Comparison of ENCODE assay signal across 9 cellular contexts in the genomic region with DNA sequence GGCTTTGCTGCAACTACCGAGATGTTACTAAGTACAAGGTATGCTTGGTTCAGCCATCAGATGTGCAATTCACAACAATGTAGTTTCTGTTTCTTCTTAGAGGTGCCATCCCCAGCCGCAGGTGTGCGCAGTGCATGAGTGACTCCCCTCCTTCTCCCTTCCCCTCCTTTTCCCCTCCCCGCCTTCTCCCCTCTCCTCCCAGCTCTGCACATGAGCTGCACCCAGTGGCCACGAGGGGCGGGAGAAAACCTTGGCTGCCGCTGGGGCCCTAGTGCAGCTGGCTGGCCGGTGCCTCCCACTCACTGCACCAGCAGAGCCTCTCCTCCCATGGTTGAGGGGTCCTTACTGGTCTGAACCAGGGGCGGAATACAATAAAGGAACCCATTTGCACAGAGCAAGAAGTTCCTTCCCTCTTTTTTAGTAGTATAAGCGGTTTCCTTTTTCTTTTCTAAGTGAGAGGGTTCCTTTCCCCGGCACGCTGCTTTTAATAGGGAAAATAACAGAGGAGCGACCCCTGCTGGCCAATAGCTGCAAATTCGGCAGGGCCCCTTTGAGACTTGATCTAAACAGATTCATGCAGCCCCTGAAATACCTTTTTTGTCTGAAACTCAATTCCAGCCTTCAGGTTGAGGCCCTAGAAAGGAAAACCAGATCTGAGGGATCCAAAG. TPM values are rescaled to one million over a fixed set of nuclear protein-coding genes. Genes with fewer than 3 reads are reported as not detected.
DNase-seq lines count a peak whose midpoint lies in the region; ATAC-seq and TF ChIP-seq lines count a peak whose summit lies in the region.
"Had no signal": no experiment of that assay in that cellular context is flagged by ENCODE, and none has a peak within 500 bp of the region (broad histone marks: within the 10 kb centered on the region; RNA-seq: fewer than 3 reads in every experiment).

No MANE protein-coding gene starts in this region.

- H3K4me3 ChIP-seq in right lobe of liver: no peak overlapping the region
- H3K4me3 ChIP-seq in gastroesophageal sphincter: no peak overlapping the region

- no peaks in the 10 kb centered on the region for H3K23me2 ChIP-seq in H9 (ENCODE audit: insufficient read length, low read depth, low read length, poor library complexity, severe bottlenecking)

- peak; percentile 6 to 59 (median 38) for ATAC-seq in right lobe of liver
- ATAC-seq in gastroesophageal sphincter: no peak
- no peak for ATAC-seq in HG03095 (IDR thresholded peaks at IDR 0.05; ENCODE audit: unreplicated experiment)

- H3K4me3 Mint-ChIP-seq in H9: no peak overlapping the region
- no peak overlapping the region for H3K4me3 Mint-ChIP-seq in activated CD4-positive, alpha-beta memory T cell treated with anti-CD3 and anti-CD28 coated beads, Interleukin-2, amount 10 ng/mL, durations not matched to agents 7 days and 5 days

- H4K8ac ChIP-seq in H9 (replicated peaks; ENCODE audit: insufficient read length, low read depth, low read length): no peak overlapping the region

- CTCF ChIA-PET in activated CD4-positive, alpha-beta memory T cell treated with anti-CD3 and anti-CD28 coated beads, Interleukin-2, amount 10 ng/mL, durations not matched to agents 7 days and 5 days (lab: Charles Lee): interaction anchor here (0.9 to 1.9 kb wide), 3 partner anchors 27 to 161 kb away, joined by 3 to 6 read pairs (median 3); a partner anchor contains a TSS

- H3K27ac ChIP-seq in H9 (ENCODE audit: insufficient read length, low read depth, low read length) (no peak overlapping the region), right lobe of liver (no peak overlapping the region), gastroesophageal sphincter (no peak overlapping the region)

- H4K20me1 ChIP-seq in H9 (ENCODE audit: control insufficient read depth, insufficient read depth, insufficient read length): no peaks in the 10 kb centered on the region

- H3K36me3 Mint-ChIP-seq in H9 (ENCODE audit: insufficient read depth in 1 of 3, low read depth in 3 of 3): peaks cover 0 to 6% (median 5%) of the 10 kb centered on the region in 3 experiments; a peak in 6 of 7 replicates
- H3K36me3 Mint-ChIP-seq in activated CD4-positive, alpha-beta memory T cell treated with anti-CD3 and anti-CD28 coated beads, Interleukin-2, amount 10 ng/mL, durations not matched to agents 7 days and 5 days (ENCODE audit: low read depth): no peaks in the 10 kb centered on the region

- TF ChIP-seq EP300 in gastroesophageal sphincter (IDR thresholded peaks at IDR 0.05): no peak

- H3K4me1 Mint-ChIP-seq in H9: no peaks in the 10 kb centered on the region
- H3K4me1 Mint-ChIP-seq in activated CD4-positive, alpha-beta memory T cell treated with anti-CD3 and anti-CD28 coated beads, Interleukin-2, amount 10 ng/mL, durations not matched to agents 7 days and 5 days: peaks cover 5% of the 10 kb centered on the region

- H3K36me3 ChIP-seq in right lobe of liver (no peaks in the 10 kb centered on the region), gastroesophageal sphincter (no peaks in the 10 kb centered on the region)

- TF ChIP-seq POLR2A in right lobe of liver (IDR thresholded peaks at IDR 0.05): no peak
- no peak for TF ChIP-seq POLR2A in gastroesophageal sphincter (IDR thresholded peaks at IDR 0.05)

- H3K9ac ChIP-seq in H9 (ENCODE audit: extremely low read depth, insufficient read length, low read length): no peak overlapping the region

- H3K14ac ChIP-seq in H9 (ENCODE audit: insufficient read depth, low read length): no peak overlapping the region

- H2BK5ac ChIP-seq in H9 (ENCODE audit: insufficient read length, low read length): no peak overlapping the region

- H2BK12ac ChIP-seq in H9 (ENCODE audit: insufficient read length, low read depth, low read length): no peak overlapping the region

- no peak overlapping the region for H2AK5ac ChIP-seq in H9 (ENCODE audit: insufficient read length, low read length)

- peak; percentile 4 for DNase-seq in COLO668 (lab: John Stamatoyannopoulos, UW; ENCODE audit: unreplicated experiment)
- peak; percentile 50 for DNase-seq in H9
- DNase-seq in activated CD4-positive, alpha-beta memory T cell treated with anti-CD3 and anti-CD28 coated beads, Interleukin-2, amount 10 ng/mL, durations not matched to agents 7 days and 5 days: peak; percentile 23
- no peak for DNase-seq in right lobe of liver
- no peak for DNase-seq in retina
- DNase-seq in NCI-H69 (lab: John Stamatoyannopoulos, UW): no peak
- DNase-seq: naive B cell had no signal

- H3K27me3 Mint-ChIP-seq in H9 (ENCODE audit: low read depth): peaks cover 16% of the 10 kb centered on the region
- peaks cover 1% of the 10 kb centered on the region for H3K27me3 Mint-ChIP-seq in activated CD4-positive, alpha-beta memory T cell treated with anti-CD3 and anti-CD28 coated beads, Interleukin-2, amount 10 ng/mL, durations not matched to agents 7 days and 5 days

- H3K9me3 ChIP-seq in H9 (ENCODE audit: control insufficient read depth, low read depth, low read length): no peaks in the 10 kb centered on the region
- H3K9me3 ChIP-seq in right lobe of liver: no peaks in the 10 kb centered on the region
- peaks cover 0 to 43% (median 0%) of the 10 kb centered on the region in 3 donors for H3K9me3 ChIP-seq in gastroesophageal sphincter

- no peak overlapping the region for H3K56ac ChIP-seq in H9 (ENCODE audit: insufficient read length, low read depth, low read length)

- no peaks in the 10 kb centered on the region for H3K79me1 ChIP-seq in H9 (ENCODE audit: insufficient read depth, low read depth, low read length, poor library complexity, severe bottlenecking)

- no peak overlapping the region for H4K5ac ChIP-seq in H9 (ENCODE audit: insufficient read length, low read depth, low read length)

- intact Hi-C loops in right lobe of liver (cut with DNase I): no loop called here

- H3K79me2 ChIP-seq in H9 (ENCODE audit: insufficient read depth, low read length): no peaks in the 10 kb centered on the region

- H3K27ac Mint-ChIP-seq in H9: no peak overlapping the region; a peak in 1 of 7 replicates
- H3K27ac Mint-ChIP-seq in activated CD4-positive, alpha-beta memory T cell treated with anti-CD3 and anti-CD28 coated beads, Interleukin-2, amount 10 ng/mL, durations not matched to agents 7 days and 5 days: no peak overlapping the region

- no peak overlapping the region for H2BK20ac ChIP-seq in H9 (ENCODE audit: low read depth, low read length, poor library complexity, severe bottlenecking)

- H4K91ac ChIP-seq in H9 (ENCODE audit: insufficient read length, low read depth, low read length): no peak overlapping the region

- no CpG with 5 or more reads among the region's 14 CpGs for WGBS in H9 (ENCODE audit: extremely low coverage, insufficient read length, low lambda C conversion rate)
- 78% methylated on average over 13 of the region's 14 CpGs for WGBS in right lobe of liver (ENCODE audit: insufficient coverage, low coverage, low lambda C conversion rate, missing lambda C conversion rate)
- WGBS in gastroesophageal sphincter (ENCODE audit: low coverage in 1 of 2), 2 donors: 77 to 92% methylated on average over 5 to 11 of the region's 14 CpGs

- no peak overlapping the region for H2BK15ac ChIP-seq in H9 (ENCODE audit: low read depth, low read length)

- H3K4me1 ChIP-seq in H9 (ENCODE audit: insufficient read depth, low read length): no peaks in the 10 kb centered on the region
- H3K4me1 ChIP-seq in right lobe of liver: peaks cover 0 to 33% (median 10%) of the 10 kb centered on the region in 4 donors
- no peaks in the 10 kb centered on the region for H3K4me1 ChIP-seq in gastroesophageal sphincter

- no peak overlapping the region for H2AFZ ChIP-seq in H9 (ENCODE audit: low read length)

- POLR2A ChIA-PET in activated CD4-positive, alpha-beta memory T cell treated with anti-CD3 and anti-CD28 coated beads, Interleukin-2, amount 10 ng/mL, durations not matched to agents 7 days and 5 days (lab: Charles Lee): no interaction called here

- H3K4me2 ChIP-seq in H9 (ENCODE audit: insufficient read depth, insufficient read length, low read length): no peak overlapping the region

- H3K27me3 ChIP-seq in H9 (ENCODE audit: insufficient read depth, low read length): no peaks in the 10 kb centered on the region
- no peaks in the 10 kb centered on the region for H3K27me3 ChIP-seq in right lobe of liver
- peaks cover 12% of the 10 kb centered on the region for H3K27me3 ChIP-seq in gastroesophageal sphincter

- no peak overlapping the region for H3K18ac ChIP-seq in H9 (ENCODE audit: insufficient read length, low read depth, low read length)

- H3K23ac ChIP-seq in H9 (ENCODE audit: insufficient read length, low read depth, low read length): no peak overlapping the region

- peak; percentile 77 for TF ChIP-seq CTCF in H9 (conservative IDR thresholded peaks at IDR 0.05)
- peak; percentile 38 to 61 (median 40) for TF ChIP-seq CTCF in right lobe of liver (IDR thresholded peaks at IDR 0.05)
- TF ChIP-seq CTCF in gastroesophageal sphincter (IDR thresholded peaks at IDR 0.05): peak in 1 of 4 experiments; percentile 13

- H3K4ac ChIP-seq in H9 (ENCODE audit: low read depth, low read length): no peak overlapping the region

- no peak overlapping the region for H2BK120ac ChIP-seq in H9 (ENCODE audit: low read depth, low read length, poor library complexity, severe bottlenecking)

- no peak overlapping the region for H3T11ph ChIP-seq in H9 (ENCODE audit: low read length)

- peaks cover 46 to 53% of the 10 kb centered on the region in 2 experiments for H3K9me3 Mint-ChIP-seq in H9
- H3K9me3 Mint-ChIP-seq in activated CD4-positive, alpha-beta memory T cell treated with anti-CD3 and anti-CD28 coated beads, Interleukin-2, amount 10 ng/mL, durations not matched to agents 7 days and 5 days: no peaks in the 10 kb centered on the region

RNA-seq across cellular contexts. Expression of a gene that starts 7.8 kb away (rescaled TPM):
- total RNA-seq in H9 (2021) (not detected in 2 replicates), right lobe of liver (10 to 100 TPM; 11.0 to 19.2 (median 16.2) TPM), gastroesophageal sphincter (not detected)
- total RNA-seq in activated CD4-positive, alpha-beta memory T cell treated with anti-CD3 and anti-CD28 coated beads, Interleukin-2, amount 10 ng/mL, durations not matched to agents 7 days and 5 days: not detected

RNA-seq across cellular contexts. Expression of a gene that starts 8.6 kb away (rescaled TPM):
- not detected in 2 replicates for total RNA-seq in H9 (2021)
- under 1 TPM in 1 of 2 experiments, not detected in 1; 0.48 TPM for total RNA-seq in activated CD4-positive, alpha-beta memory T cell treated with anti-CD3 and anti-CD28 coated beads, Interleukin-2, amount 10 ng/mL, durations not matched to agents 7 days and 5 days
- total RNA-seq in right lobe of liver: 10 to 100 TPM in 1 of 6 experiments, 1 to 10 TPM in 5; 1.1 to 12.7 (median 2.1) TPM
- 10 to 100 TPM in 1 of 4 donors, 1 to 10 TPM in 2, not detected in 1; 1.2 to 12.9 (median 7.3) TPM for total RNA-seq in gastroesophageal sphincter

RNA-seq across cellular contexts. Expression of a gene that starts 22.6 kb away (rescaled TPM):
- total RNA-seq in H9 (2021) (not detected in 2 replicates), right lobe of liver (100 to 1,000 TPM in 1 of 6 experiments, 10 to 100 TPM in 4, 1 to 10 TPM in 1; 8.9 to 130 (median 30.7) TPM), gastroesophageal sphincter (10 to 100 TPM in 3 of 4 donors, 1 to 10 TPM in 1; 6.5 to 57.5 (median 38.0) TPM)
- not detected for total RNA-seq in activated CD4-positive, alpha-beta memory T cell treated with anti-CD3 and anti-CD28 coated beads, Interleukin-2, amount 10 ng/mL, durations not matched to agents 7 days and 5 days

RNA-seq across cellular contexts. Expression of a gene that starts 27.8 kb away (rescaled TPM):
- total RNA-seq in H9 (2021) (not detected in 2 replicates), right lobe of liver (10 to 100 TPM; 26.5 to 52.6 (median 36.5) TPM), gastroesophageal sphincter (not detected)
- total RNA-seq in activated CD4-positive, alpha-beta memory T cell treated with anti-CD3 and anti-CD28 coated beads, Interleukin-2, amount 10 ng/mL, durations not matched to agents 7 days and 5 days: not detected

RNA-seq across cellular contexts. Expression of a gene that starts 54.9 kb away (rescaled TPM):
- total RNA-seq in H9 (2021) (not detected in 2 replicates), right lobe of liver (1 to 10 TPM in 2 of 6 experiments, under 1 TPM in 3, not detected in 1; 0.29 to 2.0 (median 0.64) TPM), gastroesophageal sphincter (10 to 100 TPM in 2 of 4 donors, 1 to 10 TPM in 1, not detected in 1; 5.9 to 18.0 (median 11.9) TPM)
- not detected for total RNA-seq in activated CD4-positive, alpha-beta memory T cell treated with anti-CD3 and anti-CD28 coated beads, Interleukin-2, amount 10 ng/mL, durations not matched to agents 7 days and 5 days

Comparison
In these comparisons a context has a peak if more than half of its experiments do, and no peak if none do; other contexts are left out.
1. DNase-seq: peak in COLO668 (single experiment), H9 (single experiment) and activated CD4-positive, alpha-beta memory T cell treated with anti-CD3 and anti-CD28 coated beads, Interleukin-2, amount 10 ng/mL, durations not matched to agents 7 days and 5 days (single experiment); none in right lobe of liver (0 of 3), retina (single experiment) and NCI-H69 (single experiment).
2. ATAC-seq: peak in right lobe of liver (4 of 4); none in gastroesophageal sphincter (single experiment) and HG03095 (single experiment).
3. RNA of a gene that starts 7.8 kb away (total RNA-seq): 11.0 to 19.2 TPM in right lobe of liver; not detected in H9, not detected in activated CD4-positive, alpha-beta memory T cell treated with anti-CD3 and anti-CD28 coated beads, Interleukin-2, amount 10 ng/mL, durations not matched to agents 7 days and 5 days and not detected in gastroesophageal sphincter; every median in the first group is over 10 times any median in the second.